Comparison of ENCODE assay signal across 11 cellular contexts in the genomic region with DNA sequence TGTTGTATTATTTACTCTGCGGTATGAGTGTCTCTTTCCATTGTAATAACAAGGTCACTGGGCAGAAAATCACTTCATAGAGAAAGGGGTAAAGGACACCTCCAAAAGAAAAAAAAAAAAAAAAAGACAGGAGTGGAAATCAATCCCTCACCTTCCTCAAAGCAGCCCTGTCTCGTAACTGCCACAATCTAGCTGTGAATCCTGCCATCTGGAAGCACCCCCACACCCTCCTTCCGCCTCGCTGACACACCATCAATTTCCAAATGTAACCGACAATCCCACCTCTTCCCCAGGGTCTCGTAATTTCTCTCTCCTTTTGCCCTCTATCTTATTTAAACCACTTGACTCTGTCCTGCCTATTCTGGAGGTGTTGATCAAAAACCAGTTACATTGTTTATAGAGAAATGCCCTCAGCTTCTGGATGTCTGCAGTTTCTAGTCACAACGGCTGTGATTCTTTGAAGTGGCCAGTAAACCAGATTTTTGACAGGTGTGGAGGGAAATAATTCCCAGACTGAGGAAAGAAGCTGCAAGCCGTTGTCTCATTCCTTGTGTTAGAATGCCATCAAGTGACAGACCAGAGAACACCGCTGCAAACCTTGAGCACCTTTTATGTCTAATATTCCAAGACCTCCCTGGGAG. TPM values are rescaled to one million over a fixed set of nuclear protein-coding genes. Genes with fewer than 3 reads are reported as not detected.
DNase-seq lines count a peak whose midpoint lies in the region; ATAC-seq and TF ChIP-seq lines count a peak whose summit lies in the region.
"Had no signal": no experiment of that assay in that cellular context is flagged by ENCODE, and none has a peak within 500 bp of the region (broad histone marks: within the 10 kb centered on the region; RNA-seq: fewer than 3 reads in every experiment).

No MANE protein-coding gene starts in this region.

- H3K36me3 ChIP-seq in BJ (ENCODE audit: control insufficient read depth, insufficient read depth, low read length), result no peaks in the 10 kb centered on the region
- H3K36me3 ChIP-seq: prostate gland had no signal

- POLR2A ChIA-PET in BJ (lab: Charles Lee) (no interaction called here), HEK293T (lab: Yijun Ruan, JAX) (interaction anchor here (2.4 kb wide), 1 partner anchor 9 kb away, joined by 19 read pairs; the partner anchor contains the start of gene POP4)

- ATAC-seq in left colon (no peak), HG03175 (IDR thresholded peaks at IDR 0.05; ENCODE audit: unreplicated experiment) (no peak)

- CTCF ChIA-PET in BJ (lab: Yijun Ruan, JAX), result interaction anchor here (0.9 kb wide), 1 partner anchor 9 kb away, joined by 4 read pairs; the partner anchor contains the start of gene POP4
- CTCF ChIA-PET in HEK293T (lab: Yijun Ruan, JAX), result interaction anchor here (0.7 to 1.1 kb wide), 2 partner anchors 312 to 363 kb away, joined by 3 read pairs; no protein-coding TSS in a partner anchor

- H3K27me3 ChIP-seq in BJ (ENCODE audit: control insufficient read depth, insufficient read depth, low read length), result peaks cover 11% of the 10 kb centered on the region
- H3K27me3 ChIP-seq: testis had no signal

- 0 out of 2 replicates have a peak, but pooled peaks have one; percentile 9 for TF ChIP-seq CTCF in BJ (IDR thresholded peaks at IDR 0.05; ENCODE audit: insufficient read depth, low read depth, low read length)

- intact Hi-C loops in left colon (cut with DNase I, micrococcal nuclease), result no loop called here

- H3K4me3 ChIP-seq in BJ (ENCODE audit: low read depth, low read length), result no peak overlapping the region
- H3K4me3 ChIP-seq: prostate gland, testis had no signal

- DNase-seq in BJ (ENCODE audit: low read depth) (no peak), HEK293T (ENCODE audit: extremely low spot score) (peak; percentile 45), OCI-M1 (lab: John Stamatoyannopoulos, UW) (peak; percentile 43), foreskin melanocyte (peak; percentile 5), GM19238 (ENCODE audit: insufficient read length, low spot score) (no peak), HuH-7 (ENCODE audit: low spot score) (no peak), left colon (no peak)
- DNase-seq: activated B cell treated with CpG ODN at 0.5 μM for 24 hours, testis had no signal

TF ChIP-seq in HEK293T, 16 proteins besides CTCF, POLR2A, EP300 and RAD21:
- TF ChIP-seq, protein P1, sequence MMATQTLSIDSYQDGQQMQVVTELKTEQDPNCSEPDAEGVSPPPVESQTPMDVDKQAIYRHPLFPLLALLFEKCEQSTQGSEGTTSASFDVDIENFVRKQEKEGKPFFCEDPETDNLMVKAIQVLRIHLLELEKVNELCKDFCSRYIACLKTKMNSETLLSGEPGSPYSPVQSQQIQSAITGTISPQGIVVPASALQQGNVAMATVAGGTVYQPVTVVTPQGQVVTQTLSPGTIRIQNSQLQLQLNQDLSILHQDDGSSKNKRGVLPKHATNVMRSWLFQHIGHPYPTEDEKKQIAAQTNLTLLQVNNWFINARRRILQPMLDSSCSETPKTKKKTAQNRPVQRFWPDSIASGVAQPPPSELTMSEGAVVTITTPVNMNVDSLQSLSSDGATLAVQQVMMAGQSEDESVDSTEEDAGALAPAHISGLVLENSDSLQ (IDR thresholded peaks at IDR 0.05), result no peak
- TF ChIP-seq ARNT (IDR thresholded peaks at IDR 0.05) (no peak), TARDBP (IDR thresholded peaks at IDR 0.05) (no peak), ELF4 (IDR thresholded peaks at IDR 0.05) (no peak), BHLHE40 (IDR thresholded peaks at IDR 0.05; ENCODE audit: borderline replicate concordance) (no peak), NFRKB (IDR thresholded peaks at IDR 0.05) (no peak), SP1 (IDR thresholded peaks at IDR 0.05) (no peak), FOXM1 (IDR thresholded peaks at IDR 0.05; ENCODE audit: borderline replicate concordance) (no peak)

RNA-seq across cellular contexts. Expression of gene POP4, which starts 9.1 kb away (rescaled TPM):
- 55.3 and 81.4 TPM in 2 replicates for polyA plus RNA-seq in BJ (2011; rRNA removed)
- 27.4 and 37.7 TPM in 2 replicates for polyA minus RNA-seq in BJ (2011; rRNA and poly(A)+ RNA removed)
- total RNA-seq in left colon, result 10 to 100 TPM; 57.5 to 61.8 TPM

Comparison
In these comparisons a context has a peak if more than half of its experiments do, and no peak if none do; other contexts are left out.
1. DNase-seq: peak in HEK293T (single experiment), OCI-M1 (single experiment) and foreskin melanocyte (single experiment); none in BJ (single experiment), GM19238 (single experiment), HuH-7 (single experiment) and left colon (0 of 2).